In genomic region chr15:92812271-92812670, GRCh38 we compare ENCODE assay signal across 8 cellular contexts.
DNase-seq lines count a peak whose midpoint lies in the region; ATAC-seq and TF ChIP-seq lines count a peak whose summit lies in the region.

No MANE protein-coding gene starts in this region.

- H3K4me1 Mint-ChIP-seq in activated CD4-positive, alpha-beta T cell treated with anti-CD3 and anti-CD28 coated beads, Interleukin-2, amount 10 ng/mL, durations not matched to agents 24 days and 14 days, result peaks cover 44% of the 10 kb centered on the region
- H3K4me1 Mint-ChIP-seq in T-helper 17 cell, result peaks cover 29% of the 10 kb centered on the region

- peak overlapping the region; percentile 45 for H3K27ac Mint-ChIP-seq in activated CD4-positive, alpha-beta T cell treated with anti-CD3 and anti-CD28 coated beads, Interleukin-2, amount 10 ng/mL, durations not matched to agents 24 days and 14 days
- H3K27ac Mint-ChIP-seq in T-helper 17 cell, result peak overlapping the region; percentile 99

- H4K20me1 ChIP-seq in hepatocyte (ENCODE audit: insufficient read depth, poor library complexity, severe bottlenecking), result no peaks in the 10 kb centered on the region

- H3K27me3 ChIP-seq in hepatocyte, result no peaks in the 10 kb centered on the region

- peak overlapping the region; percentile 70 for H3K4me3 Mint-ChIP-seq in activated CD4-positive, alpha-beta T cell treated with anti-CD3 and anti-CD28 coated beads, Interleukin-2, amount 10 ng/mL, durations not matched to agents 24 days and 14 days
- H3K4me3 Mint-ChIP-seq in T-helper 17 cell, result peak overlapping the region; percentile 15

- H3K27ac ChIP-seq in hepatocyte (peak overlapping the region; percentile 98), substantia nigra (ENCODE audit: low read depth, low read length, poor library complexity, severe bottlenecking) (peak overlapping the region; percentile 97)

- H3K4me3 ChIP-seq in hepatocyte, result no peak overlapping the region

- peaks cover 16% of the 10 kb centered on the region for H3K79me2 ChIP-seq in hepatocyte

- H3K27me3 Mint-ChIP-seq in activated CD4-positive, alpha-beta T cell treated with anti-CD3 and anti-CD28 coated beads, Interleukin-2, amount 10 ng/mL, durations not matched to agents 24 days and 14 days, result no peaks in the 10 kb centered on the region
- H3K27me3 Mint-ChIP-seq in T-helper 17 cell, result no peaks in the 10 kb centered on the region

- H3K36me3 Mint-ChIP-seq in activated CD4-positive, alpha-beta T cell treated with anti-CD3 and anti-CD28 coated beads, Interleukin-2, amount 10 ng/mL, durations not matched to agents 24 days and 14 days (ENCODE audit: low read depth), result peaks cover 2% of the 10 kb centered on the region
- no peaks in the 10 kb centered on the region for H3K36me3 Mint-ChIP-seq in T-helper 17 cell (ENCODE audit: low read depth)

- H3K9me3 Mint-ChIP-seq in activated CD4-positive, alpha-beta T cell treated with anti-CD3 and anti-CD28 coated beads, Interleukin-2, amount 10 ng/mL, durations not matched to agents 24 days and 14 days, result no peaks in the 10 kb centered on the region

- no peak for TF ChIP-seq CTCF in hepatocyte (IDR thresholded peaks at IDR 0.05; ENCODE audit: poor library complexity)

- no peak overlapping the region for H2AFZ ChIP-seq in hepatocyte

- ATAC-seq in T-helper 17 cell (no peak), GM18517 (IDR thresholded peaks at IDR 0.05; ENCODE audit: unreplicated experiment) (no peak)
- no peak for ATAC-seq in stimulated activated naive CD8-positive, alpha-beta T cell treated with anti-CD3 and anti-CD28 coated beads, Interleukin-15, Interleukin-2, amounts not matched to agents 100 U/mL and 50 U/mL, for 24 hours

- H3K9me3 ChIP-seq in T-helper 17 cell (ENCODE audit: control insufficient read depth, low read length, poor library complexity, severe bottlenecking) (no peaks in the 10 kb centered on the region), hepatocyte (ENCODE audit: low read depth) (no peaks in the 10 kb centered on the region)

- intact Hi-C loops in activated CD4-positive, alpha-beta T cell treated with anti-CD3 and anti-CD28 coated beads, Interleukin-2, amount 10 ng/mL, durations not matched to agents 24 days and 14 days (cut with micrococcal nuclease), result no loop called here

- H3K4me2 ChIP-seq in hepatocyte, result peak overlapping the region; percentile 80

- H3K9me2 ChIP-seq in hepatocyte (replicated peaks; ENCODE audit: insufficient read depth), result no peaks in the 10 kb centered on the region

- H3K36me3 ChIP-seq in hepatocyte (replicated peaks; ENCODE audit: insufficient read depth, low read depth), result no peaks in the 10 kb centered on the region

- H3K4me1 ChIP-seq in hepatocyte (ENCODE audit: insufficient read depth), result peaks cover 34% of the 10 kb centered on the region

- DNase-seq in activated CD4-positive, alpha-beta T cell treated with anti-CD3 and anti-CD28 coated beads, Interleukin-2, amount 10 ng/mL, durations not matched to agents 24 days and 14 days, result no peak
- DNase-seq in activated CD4-positive, alpha-beta T cell treated with anti-CD3 and anti-CD28 coated beads for 48 hours, result no peak
- DNase-seq in T-helper 17 cell (no peak), hepatocyte (ENCODE audit: low spot score) (no peak), substantia nigra (lab: John Stamatoyannopoulos, UW) (peak in 3 of 49 donors; percentile 19 to 44 (median 22)), NCI-H524 (lab: John Stamatoyannopoulos, UW) (no peak)
- no peak for DNase-seq in stimulated activated naive CD8-positive, alpha-beta T cell treated with anti-CD3 and anti-CD28 coated beads, Interleukin-15, Interleukin-2, amounts not matched to agents 100 U/mL and 50 U/mL, for 24 hours

- 75% methylated on average over 12 of the region's 12 CpGs for WGBS in hepatocyte (ENCODE audit: low lambda C conversion rate, missing lambda C conversion rate)
